ENCODE assay signal across 33 cellular contexts in genomic region chr20:35468671-35469334, GRCh38. TPM values are rescaled to one million over a fixed set of nuclear protein-coding genes. Genes with fewer than 3 reads are reported as not detected.
DNase-seq lines count a peak whose midpoint lies in the region; ATAC-seq, FAIRE-seq and TF ChIP-seq lines count a peak whose summit lies in the region.
"Had no signal": no experiment of that assay in that cellular context is flagged by ENCODE, and none has a peak within 500 bp of the region (broad histone marks: within the 10 kb centered on the region; RNA-seq: fewer than 3 reads in every experiment).

No MANE protein-coding gene starts in this region.

- no peak for ATAC-seq in GM23338
- no peak for ATAC-seq in K562
- ATAC-seq: activated CD4-positive, CD25-positive, alpha-beta regulatory T cell treated with anti-CD3 and anti-CD28 coated beads, Interleukin-2, amount 50 U/mL, for 24 hours; activated naive CD4-positive, alpha-beta T cell treated with anti-CD3 and anti-CD28 coated beads, Interleukin-2, amount 50 U/mL, for 72 hours; HCT116; right cardiac atrium had no signal

- H3K9me3 Mint-ChIP-seq in GM23338 (no peaks in the 10 kb centered on the region), nephron progenitor cell (no peaks in the 10 kb centered on the region)
- H3K9me3 Mint-ChIP-seq: activated CD4-positive, alpha-beta memory T cell treated with anti-CD3 and anti-CD28 coated beads for 36 hours; activated naive CD4-positive, alpha-beta T cell treated with anti-CD3 and anti-CD28 coated beads, Interleukin-2, amount 50 U/mL, for 72 hours; stimulated activated naive CD8-positive, alpha-beta T cell treated with anti-CD3 and anti-CD28 coated beads, Interleukin-15, Interleukin-2, amounts not matched to agents 100 ng/mL and 50 ng/mL, for 24 hours had no signal

- H3K79me2 ChIP-seq in GM23338 (replicated peaks; ENCODE audit: insufficient read depth) (no peaks in the 10 kb centered on the region), K562 (ENCODE audit: control insufficient read depth, insufficient read depth, low read length) (no peaks in the 10 kb centered on the region; the same call in 2 of the 3 replicates), MM.1S (ENCODE audit: low read length) (no peaks in the 10 kb centered on the region)

- H3K4me3 Mint-ChIP-seq in GM23338: no peak overlapping the region
- no peak overlapping the region for H3K4me3 Mint-ChIP-seq in nephron progenitor cell
- H3K4me3 Mint-ChIP-seq: activated CD4-positive, alpha-beta memory T cell treated with anti-CD3 and anti-CD28 coated beads for 36 hours; stimulated activated naive CD8-positive, alpha-beta T cell treated with anti-CD3 and anti-CD28 coated beads, Interleukin-15, Interleukin-2, amounts not matched to agents 100 ng/mL and 50 ng/mL, for 24 hours had no signal

- H3K36me3 Mint-ChIP-seq in GM23338 (ENCODE audit: low read depth) (peaks cover 40% of the 10 kb centered on the region), nephron progenitor cell (ENCODE audit: low read depth) (peaks cover 56% of the 10 kb centered on the region)
- H3K36me3 Mint-ChIP-seq: activated naive CD4-positive, alpha-beta T cell treated with anti-CD3 and anti-CD28 coated beads, Interleukin-2, amount 50 U/mL, for 72 hours had no signal

- POLR2A ChIA-PET in K562 (lab: Yijun Ruan, JAX): interaction anchor here (0.5 to 0.8 kb wide), 3 partner anchors 10 to 234 kb away, joined by 3 to 4 read pairs (median 3); no protein-coding TSS in a partner anchor

- in situ Hi-C loops in K562 (cut with MboI): no loop called here

- no peak for TF ChIP-seq CTCF in C4-2B (conservative IDR thresholded peaks at IDR 0.05)
- TF ChIP-seq CTCF in GM23338 (conservative IDR thresholded peaks at IDR 0.05; ENCODE audit: low read depth in 2 of 2): no peak
- no peak for TF ChIP-seq CTCF in K562 (IDR thresholded peaks at IDR 0.05 in 2 of 3, conservative IDR thresholded peaks at IDR 0.05 in 1 of 3; ENCODE audit: insufficient read depth in 2 of 3, low read depth in 1 of 3, low read length in 3 of 3)
- TF ChIP-seq CTCF in nephron progenitor cell (IDR thresholded peaks at IDR 0.05): no peak
- TF ChIP-seq CTCF in lower leg skin (IDR thresholded peaks at IDR 0.05): no peak
- no peak for TF ChIP-seq CTCF in MM.1S (IDR thresholded peaks at IDR 0.05; ENCODE audit: low read length)

- H3K9ac ChIP-seq in K562 (ENCODE audit: insufficient read depth in 1 of 2, low read depth in 2 of 2, low read length in 2 of 2): no peak overlapping the region
- no peak overlapping the region for H3K9ac ChIP-seq in MM.1S (ENCODE audit: low read length)
- H3K9ac ChIP-seq: BLaER1 had no signal

- no peak overlapping the region for H3K4me2 ChIP-seq in GM23338
- no peak overlapping the region for H3K4me2 ChIP-seq in K562 (ENCODE audit: insufficient read depth, low read length)
- no peak overlapping the region for H3K4me2 ChIP-seq in MM.1S (ENCODE audit: low read depth, low read length)
- H3K4me2 ChIP-seq: BLaER1 had no signal

- H2AFZ ChIP-seq in GM23338: no peak overlapping the region
- H2AFZ ChIP-seq in K562 (ENCODE audit: low read depth, low read length): no peak overlapping the region
- H2AFZ ChIP-seq in MM.1S (ENCODE audit: low read length): no peak overlapping the region

- H3K4me3 ChIP-seq in GM23338: no peak overlapping the region
- H3K4me3 ChIP-seq in K562: no peak overlapping the region
- H3K4me3 ChIP-seq in lower leg skin (ENCODE audit: low read depth, poor library complexity, severe bottlenecking): no peak overlapping the region
- no peak overlapping the region for H3K4me3 ChIP-seq in MM.1S (ENCODE audit: low read length)
- H3K4me3 ChIP-seq: ascending aorta, BLaER1, left ventricle myocardium inferior, SK-N-MC, spleen, testis, uterus had no signal

- no peaks in the 10 kb centered on the region for H3K4me1 ChIP-seq in GM23338 (ENCODE audit: insufficient read depth)
- H3K4me1 ChIP-seq in K562 (replicated peaks in 1 of 2; ENCODE audit: control insufficient read depth in 2 of 2, insufficient read depth in 2 of 2, low read length in 2 of 2): peaks cover 0 to 3% of the 10 kb centered on the region in 2 experiments; a peak in 3 of 5 replicates
- no peaks in the 10 kb centered on the region for H3K4me1 ChIP-seq in MM.1S (ENCODE audit: low read length)
- H3K4me1 ChIP-seq: ascending aorta, left ventricle myocardium inferior, testis, uterus had no signal

- no peaks in the 10 kb centered on the region for H3K9me2 ChIP-seq in GM23338 (ENCODE audit: insufficient read depth)
- H3K9me2 ChIP-seq in MM.1S (replicated peaks; ENCODE audit: insufficient read depth, low read length): no peaks in the 10 kb centered on the region

- H3F3A ChIP-seq in GM23338 (replicated peaks; ENCODE audit: low read depth) (no peaks in the 10 kb centered on the region), MM.1S (ENCODE audit: insufficient read depth, low read length) (no peaks in the 10 kb centered on the region)

- H3K36me3 ChIP-seq in GM23338 (ENCODE audit: insufficient read depth): peaks cover 12% of the 10 kb centered on the region
- peaks cover 90% of the 10 kb centered on the region for H3K36me3 ChIP-seq in K562 (ENCODE audit: control insufficient read depth, insufficient read depth, low read length)
- H3K36me3 ChIP-seq in MM.1S (replicated peaks; ENCODE audit: insufficient read depth, low read length): no peaks in the 10 kb centered on the region
- H3K36me3 ChIP-seq: uterus had no signal

- FAIRE-seq in K562 (lab: Jason Lieb, UNC) (no peak), RCC 7860 (lab: Jason Lieb, UNC) (no peak)

- H3K9me3 ChIP-seq in K562 (replicated peaks; ENCODE audit: control insufficient read depth, insufficient read depth, low read depth, low read length): no peaks in the 10 kb centered on the region
- no peaks in the 10 kb centered on the region for H3K9me3 ChIP-seq in MM.1S (replicated peaks; ENCODE audit: insufficient read depth, low read length)
- H3K9me3 ChIP-seq: ascending aorta, BLaER1, left ventricle myocardium inferior, spleen, testis, uterus had no signal

- H3K27ac ChIP-seq in C4-2B (peak overlapping the region; percentile 47; the same call in 1 of the 2 replicates), GM23338 (ENCODE audit: low read depth) (0 out of 2 replicates have a peak overlapping the region, but pooled peaks have one; percentile 19), K562 (ENCODE audit: extremely low read depth, low read depth, low read length) (no peak overlapping the region), MM.1S (ENCODE audit: low read length) (no peak overlapping the region)
- H3K27ac ChIP-seq: ascending aorta, BLaER1, left ventricle myocardium inferior, SK-N-MC, spleen, testis had no signal

- H3K4me1 Mint-ChIP-seq in GM23338: peaks cover 4% of the 10 kb centered on the region; the same call in 2 of the 3 replicates
- H3K4me1 Mint-ChIP-seq in nephron progenitor cell: peaks cover 45% of the 10 kb centered on the region

- no peaks in the 10 kb centered on the region for H3K9me1 ChIP-seq in K562 (ENCODE audit: control insufficient read depth, insufficient read depth, low read length)

- no peak for TF ChIP-seq EP300 in K562 (IDR thresholded peaks at IDR 0.05; ENCODE audit: low read length)

- DNase-seq in GM23338 (ENCODE audit: low spot score): no peak
- DNase-seq in K562 (ENCODE audit: extremely low read depth in 1 of 4, low spot score in 3 of 4): no peak
- no peak for DNase-seq in nephron progenitor cell
- DNase-seq in lower leg skin (ENCODE audit: low spot score in 2 of 2): no peak
- no peak for DNase-seq in RCC 7860 (ENCODE audit: low spot score)
- DNase-seq in MM.1S: no peak
- DNase-seq: activated CD4-positive, alpha-beta memory T cell treated with anti-CD3 and anti-CD28 coated beads for 36 hours; activated CD8-positive, alpha-beta memory T cell treated with anti-CD3 and anti-CD28 coated beads, Interleukin-2, amount 50 U/mL, for 48 hours; caudate nucleus; COR-L47; cortex of kidney; DMS79 treated with DMSO at 0.1 percent for 48 hours; erythroblast; GDM1; islet precursor cell; left ventricle myocardium inferior; mesendoderm; NCI-H1105; NCI-H187; NCI-H446 treated with DMSO at 0.1 percent for 48 hours; right cardiac atrium; spleen; stimulated activated CD4-positive, alpha-beta T cell treated with anti-CD3 and anti-CD28 coated beads, Interleukin-2, amount 100 ng/mL, for 24 hours; testis; uterus had no signal

- H3K27ac Mint-ChIP-seq in GM23338 (no peak overlapping the region), nephron progenitor cell (peak overlapping the region; percentile 80)
- H3K27ac Mint-ChIP-seq: activated CD4-positive, alpha-beta memory T cell treated with anti-CD3 and anti-CD28 coated beads for 36 hours; stimulated activated naive CD8-positive, alpha-beta T cell treated with anti-CD3 and anti-CD28 coated beads, Interleukin-15, Interleukin-2, amounts not matched to agents 100 ng/mL and 50 ng/mL, for 24 hours had no signal

- H3K27me3 ChIP-seq in GM23338 (ENCODE audit: insufficient read depth): no peaks in the 10 kb centered on the region
- H3K27me3 ChIP-seq in K562 (ENCODE audit: control insufficient read depth in 2 of 2, insufficient read depth in 2 of 2, low read length in 2 of 2): no peaks in the 10 kb centered on the region
- no peaks in the 10 kb centered on the region for H3K27me3 ChIP-seq in MM.1S (replicated peaks; ENCODE audit: insufficient read depth, low read length)
- H3K27me3 ChIP-seq: ascending aorta, BLaER1, spleen, testis, uterus had no signal

- H4K20me1 ChIP-seq in GM23338 (replicated peaks; ENCODE audit: insufficient read depth) (no peaks in the 10 kb centered on the region; the same call in 1 of the 2 replicates), K562 (replicated peaks; ENCODE audit: control insufficient read depth, insufficient read depth, low read length) (no peaks in the 10 kb centered on the region), MM.1S (ENCODE audit: insufficient read depth, low read length) (no peaks in the 10 kb centered on the region)

- intact Hi-C loops in K562 (cut with micrococcal nuclease): loop anchor here (10.0 kb wide), 2 partner anchors 146 to 416 kb away; partner anchors contain the start of gene SPAG4
- intact Hi-C loops in lower leg skin (cut with DNase I; ENCODE audit: low total_unique reads): no loop called here

- CTCF ChIA-PET in K562 (lab: Yijun Ruan, JAX; ENCODE audit: low intra/inter-chr PET ratio): no interaction called here

- no peak for TF ChIP-seq RAD21 in K562 (CRISPR knock-in tag; conservative IDR thresholded peaks at IDR 0.05 in 1 of 2, IDR thresholded peaks at IDR 0.05 in 1 of 2)

- BruUV-seq in K562 (replicated peaks; lab: Mats Ljungman, UMichigan): no TSS peak

- H3K27me3 Mint-ChIP-seq in GM23338 (ENCODE audit: insufficient read depth, low read depth, poor library complexity) (peaks cover 3% of the 10 kb centered on the region), nephron progenitor cell (ENCODE audit: low read depth, poor library complexity) (no peaks in the 10 kb centered on the region)
- H3K27me3 Mint-ChIP-seq: activated CD4-positive, alpha-beta memory T cell treated with anti-CD3 and anti-CD28 coated beads for 36 hours; stimulated activated naive CD8-positive, alpha-beta T cell treated with anti-CD3 and anti-CD28 coated beads, Interleukin-15, Interleukin-2, amounts not matched to agents 100 ng/mL and 50 ng/mL, for 24 hours had no signal

- TF ChIP-seq POLR2A in K562 (conservative IDR thresholded peaks at IDR 0.05) (no peak), lower leg skin (IDR thresholded peaks at IDR 0.05) (no peak)

- WGBS in K562 (ENCODE audit: insufficient coverage, low coverage, missing lambda C conversion rate): 72% methylated on average over 6 of the region's 6 CpGs
- 78% methylated on average over 6 of the region's 6 CpGs for WGBS in lower leg skin, 2 donors

RNA-seq across cellular contexts. Expression of gene CEP250, which starts 13.4 kb away (rescaled TPM):
- 28.0 and 39.0 TPM in 2 replicates for total RNA-seq in GM23338 (2014; rRNA removed; shearing (Covaris generic))
- 28.9 and 29.1 TPM in 2 replicates for polyA plus RNA-seq in GM23338 (2016; fragmentation: Nextera tagmentation; extraction: Ambion mirVana)
- total RNA-seq in K562 (2011; cell fraction: chromatin; rRNA removed; ENCODE audit: low replicate concordance): 89.7 and 114 TPM in 2 replicates
- 17.0 and 24.1 TPM in 2 replicates for total RNA-seq in K562 (2011; cell fraction: nucleolus; rRNA removed)
- total RNA-seq in K562 (2011; cell fraction: nucleoplasm; rRNA removed): 27.5 and 30.8 TPM in 2 replicates
- total RNA-seq in K562 (2014; rRNA removed): 20.6 and 31.4 TPM in 2 replicates
- total RNA-seq in K562 (2014; rRNA removed; fragmentation: Illumina TruSeq; extraction: Trizol): 20.5 and 21.5 TPM in 2 replicates
- total RNA-seq in K562 (2015; rRNA removed; fragmentation: Illumina TruSeq; extraction: Trizol): 25.9 and 27.3 TPM in 2 replicates
- 35.7 and 41.9 TPM in 2 replicates for total RNA-seq in K562 (2021)
- polyA plus RNA-seq in K562 (2011; rRNA removed): 10.1 and 12.1 TPM in 2 replicates
- 3.5 and 9.1 TPM in 2 replicates for polyA plus RNA-seq in K562 (2011; cell fraction: cytosol; rRNA removed)
- 24.5 and 32.9 TPM in 2 replicates for polyA plus RNA-seq in K562 (2011; cell fraction: nucleus; rRNA removed)
- polyA plus RNA-seq in K562 (2012): 20.6 and 26.6 TPM in 2 replicates
- polyA plus RNA-seq in K562 (2014; fragmentation: Illumina TruSeq; extraction: Trizol): 16.9 and 17.2 TPM in 2 replicates
- polyA plus RNA-seq in K562 (2014; fragmentation: Nextera tagmentation; extraction: Ambion mirVana): 1 to 10 TPM; 2.5 to 2.6 TPM
- 20.0 and 21.2 TPM in 2 replicates for polyA plus RNA-seq in K562 (2014; rRNA removed)
- polyA minus RNA-seq in K562 (2011; rRNA and poly(A)+ RNA removed): 22.9 and 27.8 TPM in 2 replicates
- 11.8 and 21.5 TPM in 2 replicates for polyA minus RNA-seq in K562 (2011; cell fraction: cytosol; rRNA and poly(A)+ RNA removed)
- 11.0 and 16.7 TPM in 2 replicates for polyA minus RNA-seq in K562 (2011; cell fraction: nucleus; rRNA and poly(A)+ RNA removed)
- 10 to 100 TPM; 17.9 to 49.5 (median 28.9) TPM for total RNA-seq in lower leg skin

RNA-seq across cellular contexts. Expression of gene GDF5, which starts 30.8 kb away (rescaled TPM):
- total RNA-seq in GM23338 (2014; rRNA removed; shearing (Covaris generic)): 0.50 TPM in 1 of 2 replicates, not detected in the other
- polyA plus RNA-seq in GM23338 (2016; fragmentation: Nextera tagmentation; extraction: Ambion mirVana): not detected in 2 replicates
- total RNA-seq in K562 (2011; cell fraction: chromatin; rRNA removed; ENCODE audit: low replicate concordance): not detected in 2 replicates
- not detected in 2 replicates for total RNA-seq in K562 (2011; cell fraction: nucleolus; rRNA removed)
- not detected in 2 replicates for total RNA-seq in K562 (2011; cell fraction: nucleoplasm; rRNA removed)
- not detected in 2 replicates for total RNA-seq in K562 (2014; rRNA removed)
- total RNA-seq in K562 (2014; rRNA removed; fragmentation: Illumina TruSeq; extraction: Trizol): not detected in 2 replicates
- total RNA-seq in K562 (2015; rRNA removed; fragmentation: Illumina TruSeq; extraction: Trizol): not detected in 2 replicates
- total RNA-seq in K562 (2021): not detected in 2 replicates
- polyA plus RNA-seq in K562 (2011; rRNA removed): not detected in 2 replicates
- polyA plus RNA-seq in K562 (2011; cell fraction: cytosol; rRNA removed): not detected in 2 replicates
- polyA plus RNA-seq in K562 (2011; cell fraction: nucleus; rRNA removed): not detected in 2 replicates
- not detected in 2 replicates for polyA plus RNA-seq in K562 (2012)
- polyA plus RNA-seq in K562 (2014; fragmentation: Illumina TruSeq; extraction: Trizol): not detected in 2 replicates
- under 1 TPM in 1 of 2 experiments, not detected in 1; 0.01 TPM for polyA plus RNA-seq in K562 (2014; fragmentation: Nextera tagmentation; extraction: Ambion mirVana)
- not detected in 2 replicates for polyA plus RNA-seq in K562 (2014; rRNA removed)
- not detected in 2 replicates for polyA minus RNA-seq in K562 (2011; rRNA and poly(A)+ RNA removed)
- polyA minus RNA-seq in K562 (2011; cell fraction: cytosol; rRNA and poly(A)+ RNA removed): not detected in 2 replicates
- not detected in 2 replicates for polyA minus RNA-seq in K562 (2011; cell fraction: nucleus; rRNA and poly(A)+ RNA removed)
- under 1 TPM in 2 of 4 donors, not detected in 2; 0.10 TPM for total RNA-seq in lower leg skin
- total RNA-seq: activated CD4-positive, alpha-beta memory T cell treated with anti-CD3 and anti-CD28 coated beads for 36 hours; spleen had no signal

RNA-seq across cellular contexts. Expression of gene UQCC1, which starts 57.0 kb away (rescaled TPM):
- 46.9 and 67.8 TPM in 2 replicates for total RNA-seq in GM23338 (2014; rRNA removed; shearing (Covaris generic))
- polyA plus RNA-seq in GM23338 (2016; fragmentation: Nextera tagmentation; extraction: Ambion mirVana): 25.0 and 25.1 TPM in 2 replicates
- total RNA-seq in K562 (2011; cell fraction: chromatin; rRNA removed; ENCODE audit: low replicate concordance): 134 and 149 TPM in 2 replicates
- total RNA-seq in K562 (2011; cell fraction: nucleolus; rRNA removed): 77.7 and 107 TPM in 2 replicates
- total RNA-seq in K562 (2011; cell fraction: nucleoplasm; rRNA removed): 104 and 155 TPM in 2 replicates
- total RNA-seq in K562 (2014; rRNA removed): 33.8 and 50.9 TPM in 2 replicates
- 37.3 and 37.4 TPM in 2 replicates for total RNA-seq in K562 (2014; rRNA removed; fragmentation: Illumina TruSeq; extraction: Trizol)
- total RNA-seq in K562 (2015; rRNA removed; fragmentation: Illumina TruSeq; extraction: Trizol): 37.7 and 38.9 TPM in 2 replicates
- 50.0 and 58.5 TPM in 2 replicates for total RNA-seq in K562 (2021)
- polyA plus RNA-seq in K562 (2011; rRNA removed): 59.9 and 72.3 TPM in 2 replicates
- 40.2 and 51.4 TPM in 2 replicates for polyA plus RNA-seq in K562 (2011; cell fraction: cytosol; rRNA removed)
- 206 and 334 TPM in 2 replicates for polyA plus RNA-seq in K562 (2011; cell fraction: nucleus; rRNA removed)
- polyA plus RNA-seq in K562 (2012): 48.9 and 52.1 TPM in 2 replicates
- polyA plus RNA-seq in K562 (2014; fragmentation: Illumina TruSeq; extraction: Trizol): 58.1 and 68.6 TPM in 2 replicates
- 10 to 100 TPM; 31.9 to 67.9 TPM for polyA plus RNA-seq in K562 (2014; fragmentation: Nextera tagmentation; extraction: Ambion mirVana)
- 58.9 and 72.2 TPM in 2 replicates for polyA plus RNA-seq in K562 (2014; rRNA removed)
- polyA minus RNA-seq in K562 (2011; rRNA and poly(A)+ RNA removed): 38.1 and 46.1 TPM in 2 replicates
- 24.8 and 25.8 TPM in 2 replicates for polyA minus RNA-seq in K562 (2011; cell fraction: cytosol; rRNA and poly(A)+ RNA removed)
- polyA minus RNA-seq in K562 (2011; cell fraction: nucleus; rRNA and poly(A)+ RNA removed): 45.1 and 70.5 TPM in 2 replicates
- 10 to 100 TPM; 18.8 to 28.1 (median 26.8) TPM for total RNA-seq in lower leg skin

Comparison
In these comparisons a context has a peak if more than half of its experiments do, and no peak if none do; other contexts are left out.
1. H3K27ac ChIP-seq: peak in C4-2B (single experiment) and GM23338 (single experiment); none in K562 (single experiment) and MM.1S (single experiment).